8 cellular contexts compared by ENCODE assay signal in genomic region chr17:18141210-18141803, GRCh38. TPM values are rescaled to one million over a fixed set of nuclear protein-coding genes. Genes with fewer than 3 reads are reported as not detected.
DNase-seq lines count a peak whose midpoint lies in the region; ATAC-seq and TF ChIP-seq lines count a peak whose summit lies in the region.

No MANE protein-coding gene starts in this region.

- H3K36me3 ChIP-seq in MM.1S (replicated peaks; ENCODE audit: insufficient read depth, low read length), result no peaks in the 10 kb centered on the region

- no peaks in the 10 kb centered on the region for H3K27me3 ChIP-seq in MM.1S (replicated peaks; ENCODE audit: insufficient read depth, low read length)

- no peaks in the 10 kb centered on the region for H3K9me3 ChIP-seq in MM.1S (replicated peaks; ENCODE audit: insufficient read depth, low read length)

- H3K36me3 Mint-ChIP-seq in T-cell, result no peaks in the 10 kb centered on the region
- H3K36me3 Mint-ChIP-seq in effector memory CD8-positive, alpha-beta T cell (ENCODE audit: insufficient read depth), result no peaks in the 10 kb centered on the region

- TF ChIP-seq CTCF in MM.1S (IDR thresholded peaks at IDR 0.05; ENCODE audit: low read length), result peak; percentile 66

- H3K27me3 Mint-ChIP-seq in T-cell, result peaks cover 0 to 4% of the 10 kb centered on the region in 2 donors
- peaks cover 5 to 15% of the 10 kb centered on the region in 2 donors for H3K27me3 Mint-ChIP-seq in effector memory CD8-positive, alpha-beta T cell

- no peaks in the 10 kb centered on the region for H3K79me2 ChIP-seq in MM.1S (ENCODE audit: low read length)

- H2AFZ ChIP-seq in MM.1S (ENCODE audit: low read length), result no peak overlapping the region

- H3K4me2 ChIP-seq in MM.1S (ENCODE audit: low read depth, low read length), result no peak overlapping the region

- no peak overlapping the region for H3K27ac Mint-ChIP-seq in T-cell
- H3K27ac Mint-ChIP-seq in effector memory CD8-positive, alpha-beta T cell, result no peak overlapping the region

- H4K20me1 ChIP-seq in MM.1S (ENCODE audit: insufficient read depth, low read length), result no peaks in the 10 kb centered on the region

- no peaks in the 10 kb centered on the region for H3F3A ChIP-seq in MM.1S (ENCODE audit: insufficient read depth, low read length)

- peaks cover 3 to 7% (median 4%) of the 10 kb centered on the region in 3 donors for H3K4me1 Mint-ChIP-seq in T-cell
- peaks cover 3 to 7% of the 10 kb centered on the region in 2 donors for H3K4me1 Mint-ChIP-seq in effector memory CD8-positive, alpha-beta T cell (ENCODE audit: low read depth in 2 of 2)

- POLR2A ChIA-PET in T-cell (lab: Charles Lee), result no interaction called here

- no peaks in the 10 kb centered on the region for H3K9me3 Mint-ChIP-seq in T-cell
- H3K9me3 Mint-ChIP-seq in effector memory CD8-positive, alpha-beta T cell, result no peaks in the 10 kb centered on the region

- CTCF ChIA-PET in T-cell (lab: Charles Lee), result interaction anchor here (0.6 kb wide), 2 partner anchors 84 to 127 kb away, joined by 3 read pairs; partner anchors contain the start of gene LLGL1 (in 1 of the 2)

- H3K4me3 ChIP-seq in MM.1S (ENCODE audit: low read length), result no peak overlapping the region

- no peak overlapping the region for H3K9ac ChIP-seq in MM.1S (ENCODE audit: low read length)

- DNase-seq in activated gamma-delta T cell treated with Interleukin-2 at 50 U/mL for 16 hours (peak; percentile 43), activated gamma-delta T cell (lab: John Stamatoyannopoulos, UW) (no peak), MM.1S (peak; percentile 60), T-cell (peak in 21 of 34 experiments; percentile 7 to 53 (median 30)), midbrain (lab: John Stamatoyannopoulos, UW) (peak; percentile 62)
- DNase-seq in effector memory CD8-positive, alpha-beta T cell, result peak; percentile 53 to 57 (median 53)

- no peak overlapping the region for H3K27ac ChIP-seq in MM.1S (ENCODE audit: low read length)

- H3K4me3 Mint-ChIP-seq in T-cell, result no peak overlapping the region
- no peak overlapping the region for H3K4me3 Mint-ChIP-seq in effector memory CD8-positive, alpha-beta T cell

- no peaks in the 10 kb centered on the region for H3K4me1 ChIP-seq in MM.1S (ENCODE audit: low read length)

- H3K9me2 ChIP-seq in MM.1S (replicated peaks; ENCODE audit: insufficient read depth, low read length), result no peaks in the 10 kb centered on the region

- ATAC-seq in T-cell (replicated peaks in 1 of 4) (peak; percentile 66 to 71 (median 66)), HG03280 (IDR thresholded peaks at IDR 0.05; ENCODE audit: unreplicated experiment) (no peak), HG03354 (IDR thresholded peaks at IDR 0.05; ENCODE audit: poor library complexity, severe bottlenecking, unreplicated experiment) (no peak)
- peak; percentile 74 for ATAC-seq in effector memory CD8-positive, alpha-beta T cell (replicated peaks)

RNA-seq across cellular contexts. Expression of gene MYO15A, which starts 32.8 kb away (rescaled TPM):
- 1 to 10 TPM in 4 of 5 donors, under 1 TPM in 1; 0.76 to 1.9 (median 1.3) TPM for total RNA-seq in T-cell

RNA-seq across cellular contexts. Expression of gene ALKBH5, which starts 42.3 kb away (rescaled TPM):
- 100 to 1,000 TPM in 4 of 5 donors, 10 to 100 TPM in 1; 99.0 to 122 (median 103) TPM for total RNA-seq in T-cell

RNA-seq across cellular contexts. Expression of gene DRG2, which starts 53.6 kb away (rescaled TPM):
- 10 to 100 TPM; 48.1 to 65.7 (median 57.3) TPM for total RNA-seq in T-cell

Comparison
In these comparisons a context has a peak if more than half of its experiments do, and no peak if none do; other contexts are left out.
1. ATAC-seq: peak in T-cell (4 of 4) and effector memory CD8-positive, alpha-beta T cell (single experiment); none in HG03280 (single experiment) and HG03354 (single experiment).